1 cellular context compared by ENCODE assay signal in the genomic region with DNA sequence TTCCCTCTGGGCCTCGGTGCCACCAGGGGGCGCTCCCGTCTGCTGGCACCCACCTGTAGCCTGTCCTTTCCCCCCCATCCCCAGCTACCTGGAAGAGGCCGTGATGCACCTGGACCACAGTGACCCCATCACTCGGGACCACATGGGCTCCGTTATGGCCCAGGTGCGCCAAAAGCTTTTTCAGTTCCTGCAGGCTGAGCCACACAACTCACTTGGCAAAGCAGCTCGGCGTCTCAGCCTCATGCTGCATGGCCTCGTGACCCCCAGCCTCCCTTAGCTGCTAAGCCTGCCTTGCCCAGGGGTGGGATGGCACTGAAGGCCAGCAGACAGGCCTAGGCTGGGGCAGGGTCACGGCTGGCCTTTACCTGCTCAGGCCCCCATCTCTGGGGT.
TF ChIP-seq lines count a peak whose summit lies in the region.

No MANE protein-coding gene starts in this region.

TF ChIP-seq in K562, 482 proteins besides CTCF, POLR2A, EP300 and RAD21 (continues in another document):
- TF ChIP-seq, protein P1, sequence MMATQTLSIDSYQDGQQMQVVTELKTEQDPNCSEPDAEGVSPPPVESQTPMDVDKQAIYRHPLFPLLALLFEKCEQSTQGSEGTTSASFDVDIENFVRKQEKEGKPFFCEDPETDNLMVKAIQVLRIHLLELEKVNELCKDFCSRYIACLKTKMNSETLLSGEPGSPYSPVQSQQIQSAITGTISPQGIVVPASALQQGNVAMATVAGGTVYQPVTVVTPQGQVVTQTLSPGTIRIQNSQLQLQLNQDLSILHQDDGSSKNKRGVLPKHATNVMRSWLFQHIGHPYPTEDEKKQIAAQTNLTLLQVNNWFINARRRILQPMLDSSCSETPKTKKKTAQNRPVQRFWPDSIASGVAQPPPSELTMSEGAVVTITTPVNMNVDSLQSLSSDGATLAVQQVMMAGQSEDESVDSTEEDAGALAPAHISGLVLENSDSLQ (IDR thresholded peaks at IDR 0.05) = no peak
- TF ChIP-seq, protein P2, sequence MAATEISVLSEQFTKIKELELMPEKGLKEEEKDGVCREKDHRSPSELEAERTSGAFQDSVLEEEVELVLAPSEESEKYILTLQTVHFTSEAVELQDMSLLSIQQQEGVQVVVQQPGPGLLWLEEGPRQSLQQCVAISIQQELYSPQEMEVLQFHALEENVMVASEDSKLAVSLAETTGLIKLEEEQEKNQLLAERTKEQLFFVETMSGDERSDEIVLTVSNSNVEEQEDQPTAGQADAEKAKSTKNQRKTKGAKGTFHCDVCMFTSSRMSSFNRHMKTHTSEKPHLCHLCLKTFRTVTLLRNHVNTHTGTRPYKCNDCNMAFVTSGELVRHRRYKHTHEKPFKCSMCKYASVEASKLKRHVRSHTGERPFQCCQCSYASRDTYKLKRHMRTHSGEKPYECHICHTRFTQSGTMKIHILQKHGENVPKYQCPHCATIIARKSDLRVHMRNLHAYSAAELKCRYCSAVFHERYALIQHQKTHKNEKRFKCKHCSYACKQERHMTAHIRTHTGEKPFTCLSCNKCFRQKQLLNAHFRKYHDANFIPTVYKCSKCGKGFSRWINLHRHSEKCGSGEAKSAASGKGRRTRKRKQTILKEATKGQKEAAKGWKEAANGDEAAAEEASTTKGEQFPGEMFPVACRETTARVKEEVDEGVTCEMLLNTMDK (IDR thresholded peaks at IDR 0.05; ENCODE audit: borderline replicate concordance, insufficient read depth, low read depth, low read length, poor library complexity, severe bottlenecking) = peak; percentile 44
- no peak for TF ChIP-seq HDGF (IDR thresholded peaks at IDR 0.05)
- TF ChIP-seq HEY1 (CRISPR knock-in tag; IDR thresholded peaks at IDR 0.05; ENCODE audit: borderline replicate concordance) = no peak
- no peak for TF ChIP-seq NR1H2 (CRISPR knock-in tag; IDR thresholded peaks at IDR 0.05)
- TF ChIP-seq, protein P3, sequence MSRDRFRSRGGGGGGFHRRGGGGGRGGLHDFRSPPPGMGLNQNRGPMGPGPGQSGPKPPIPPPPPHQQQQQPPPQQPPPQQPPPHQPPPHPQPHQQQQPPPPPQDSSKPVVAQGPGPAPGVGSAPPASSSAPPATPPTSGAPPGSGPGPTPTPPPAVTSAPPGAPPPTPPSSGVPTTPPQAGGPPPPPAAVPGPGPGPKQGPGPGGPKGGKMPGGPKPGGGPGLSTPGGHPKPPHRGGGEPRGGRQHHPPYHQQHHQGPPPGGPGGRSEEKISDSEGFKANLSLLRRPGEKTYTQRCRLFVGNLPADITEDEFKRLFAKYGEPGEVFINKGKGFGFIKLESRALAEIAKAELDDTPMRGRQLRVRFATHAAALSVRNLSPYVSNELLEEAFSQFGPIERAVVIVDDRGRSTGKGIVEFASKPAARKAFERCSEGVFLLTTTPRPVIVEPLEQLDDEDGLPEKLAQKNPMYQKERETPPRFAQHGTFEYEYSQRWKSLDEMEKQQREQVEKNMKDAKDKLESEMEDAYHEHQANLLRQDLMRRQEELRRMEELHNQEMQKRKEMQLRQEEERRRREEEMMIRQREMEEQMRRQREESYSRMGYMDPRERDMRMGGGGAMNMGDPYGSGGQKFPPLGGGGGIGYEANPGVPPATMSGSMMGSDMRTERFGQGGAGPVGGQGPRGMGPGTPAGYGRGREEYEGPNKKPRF (IDR thresholded peaks at IDR 0.05; ENCODE audit: low read depth, low read length) = no peak
- TF ChIP-seq ZNF668 (CRISPR knock-in tag; IDR thresholded peaks at IDR 0.05) = no peak
- TF ChIP-seq, protein P4, sequence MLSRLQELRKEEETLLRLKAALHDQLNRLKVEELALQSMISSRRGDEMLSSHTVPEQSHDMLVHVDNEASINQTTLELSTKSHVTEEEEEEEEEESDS (CRISPR knock-in tag; IDR thresholded peaks at IDR 0.05) = no peak
- TF ChIP-seq ZBTB8A (IDR thresholded peaks at IDR 0.05; ENCODE audit: partially characterized antibody) = no peak
- TF ChIP-seq ZNF77 (CRISPR knock-in tag; IDR thresholded peaks at IDR 0.05) = no peak
- peak; percentile 36; the same call in 1 of the 2 replicates for TF ChIP-seq CTBP1 (IDR thresholded peaks at IDR 0.05; ENCODE audit: borderline replicate concordance)
- peak; percentile 67; the same call in 1 of the 2 replicates for TF ChIP-seq STAG1 (CRISPR knock-in tag; IDR thresholded peaks at IDR 0.05; ENCODE audit: borderline replicate concordance)
- TF ChIP-seq SMC3 (conservative IDR thresholded peaks at IDR 0.05; ENCODE audit: insufficient read depth, low read depth, low read length) = peak; percentile 77
- no peak for TF ChIP-seq CHD2 (IDR thresholded peaks at IDR 0.05; ENCODE audit: low read depth, low read length)
- TF ChIP-seq KLF16 (IDR thresholded peaks at IDR 0.05) = 0 out of 2 replicates have a peak, but pooled peaks have one; percentile 17
- TF ChIP-seq ZNF785 (CRISPR knock-in tag; IDR thresholded peaks at IDR 0.05) = no peak
- TF ChIP-seq, protein P5, sequence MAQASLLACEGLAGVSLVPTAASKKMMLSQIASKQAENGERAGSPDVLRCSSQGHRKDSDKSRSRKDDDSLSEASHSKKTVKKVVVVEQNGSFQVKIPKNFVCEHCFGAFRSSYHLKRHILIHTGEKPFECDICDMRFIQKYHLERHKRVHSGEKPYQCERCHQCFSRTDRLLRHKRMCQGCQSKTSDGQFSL (CRISPR knock-in tag; IDR thresholded peaks at IDR 0.05) = peak; percentile 92
- TF ChIP-seq, protein P5 (tag; IDR thresholded peaks at IDR 0.05) = peak in 1 of 2 experiments; percentile 67; a peak in 1 of 4 replicates
- TF ChIP-seq, protein P6, sequence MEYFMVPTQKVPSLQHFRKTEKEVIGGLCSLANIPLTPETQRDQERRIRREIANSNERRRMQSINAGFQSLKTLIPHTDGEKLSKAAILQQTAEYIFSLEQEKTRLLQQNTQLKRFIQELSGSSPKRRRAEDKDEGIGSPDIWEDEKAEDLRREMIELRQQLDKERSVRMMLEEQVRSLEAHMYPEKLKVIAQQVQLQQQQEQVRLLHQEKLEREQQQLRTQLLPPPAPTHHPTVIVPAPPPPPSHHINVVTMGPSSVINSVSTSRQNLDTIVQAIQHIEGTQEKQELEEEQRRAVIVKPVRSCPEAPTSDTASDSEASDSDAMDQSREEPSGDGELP (CRISPR knock-in tag; IDR thresholded peaks at IDR 0.05; ENCODE audit: borderline replicate concordance) = peak; percentile 24; the same call in 1 of the 2 replicates
- TF ChIP-seq HNRNPL (IDR thresholded peaks at IDR 0.05; ENCODE audit: low read depth, low read length) = no peak
- no peak for TF ChIP-seq TEAD4 (IDR thresholded peaks at IDR 0.05; ENCODE audit: low read length)
- no peak for TF ChIP-seq TEAD4 (CRISPR knock-in tag; IDR thresholded peaks at IDR 0.05; ENCODE audit: borderline replicate concordance)
- TF ChIP-seq XRCC5 (IDR thresholded peaks at IDR 0.05; ENCODE audit: low read depth, low read length) = 0 out of 2 replicates have a peak, but pooled peaks have one; percentile 32
- TF ChIP-seq BCOR (IDR thresholded peaks at IDR 0.05) = no peak
- TF ChIP-seq XRCC4 (IDR thresholded peaks at IDR 0.05; ENCODE audit: extremely low read depth, insufficient read depth, insufficient read length) = no peak
- TF ChIP-seq, protein P7, sequence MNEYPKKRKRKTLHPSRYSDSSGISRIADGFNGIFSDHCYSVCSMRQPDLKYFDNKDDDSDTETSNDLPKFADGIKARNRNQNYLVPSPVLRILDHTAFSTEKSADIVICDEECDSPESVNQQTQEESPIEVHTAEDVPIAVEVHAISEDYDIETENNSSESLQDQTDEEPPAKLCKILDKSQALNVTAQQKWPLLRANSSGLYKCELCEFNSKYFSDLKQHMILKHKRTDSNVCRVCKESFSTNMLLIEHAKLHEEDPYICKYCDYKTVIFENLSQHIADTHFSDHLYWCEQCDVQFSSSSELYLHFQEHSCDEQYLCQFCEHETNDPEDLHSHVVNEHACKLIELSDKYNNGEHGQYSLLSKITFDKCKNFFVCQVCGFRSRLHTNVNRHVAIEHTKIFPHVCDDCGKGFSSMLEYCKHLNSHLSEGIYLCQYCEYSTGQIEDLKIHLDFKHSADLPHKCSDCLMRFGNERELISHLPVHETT (CRISPR knock-in tag; conservative IDR thresholded peaks at IDR 0.05 in 1 of 2, IDR thresholded peaks at IDR 0.05 in 1 of 2) = 0 out of 4 replicates have a peak, but pooled peaks of 1 of the 2 experiments have one; percentile 43
- TF ChIP-seq, protein P8, sequence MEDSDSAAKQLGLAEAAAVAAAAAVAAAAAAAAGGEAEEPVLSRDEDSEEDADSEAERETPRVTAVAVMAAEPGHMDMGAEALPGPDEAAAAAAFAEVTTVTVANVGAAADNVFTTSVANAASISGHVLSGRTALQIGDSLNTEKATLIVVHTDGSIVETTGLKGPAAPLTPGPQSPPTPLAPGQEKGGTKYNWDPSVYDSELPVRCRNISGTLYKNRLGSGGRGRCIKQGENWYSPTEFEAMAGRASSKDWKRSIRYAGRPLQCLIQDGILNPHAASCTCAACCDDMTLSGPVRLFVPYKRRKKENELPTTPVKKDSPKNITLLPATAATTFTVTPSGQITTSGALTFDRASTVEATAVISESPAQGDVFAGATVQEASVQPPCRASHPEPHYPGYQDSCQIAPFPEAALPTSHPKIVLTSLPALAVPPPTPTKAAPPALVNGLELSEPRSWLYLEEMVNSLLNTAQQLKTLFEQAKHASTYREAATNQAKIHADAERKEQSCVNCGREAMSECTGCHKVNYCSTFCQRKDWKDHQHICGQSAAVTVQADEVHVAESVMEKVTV (CRISPR knock-in tag; IDR thresholded peaks at IDR 0.05) = peak; percentile 62
- no peak for TF ChIP-seq STAT5A (IDR thresholded peaks at IDR 0.05; ENCODE audit: borderline replicate concordance, low read length)
- TF ChIP-seq ZSCAN32 (CRISPR knock-in tag; IDR thresholded peaks at IDR 0.05) = no peak
- TF ChIP-seq, protein P9, sequence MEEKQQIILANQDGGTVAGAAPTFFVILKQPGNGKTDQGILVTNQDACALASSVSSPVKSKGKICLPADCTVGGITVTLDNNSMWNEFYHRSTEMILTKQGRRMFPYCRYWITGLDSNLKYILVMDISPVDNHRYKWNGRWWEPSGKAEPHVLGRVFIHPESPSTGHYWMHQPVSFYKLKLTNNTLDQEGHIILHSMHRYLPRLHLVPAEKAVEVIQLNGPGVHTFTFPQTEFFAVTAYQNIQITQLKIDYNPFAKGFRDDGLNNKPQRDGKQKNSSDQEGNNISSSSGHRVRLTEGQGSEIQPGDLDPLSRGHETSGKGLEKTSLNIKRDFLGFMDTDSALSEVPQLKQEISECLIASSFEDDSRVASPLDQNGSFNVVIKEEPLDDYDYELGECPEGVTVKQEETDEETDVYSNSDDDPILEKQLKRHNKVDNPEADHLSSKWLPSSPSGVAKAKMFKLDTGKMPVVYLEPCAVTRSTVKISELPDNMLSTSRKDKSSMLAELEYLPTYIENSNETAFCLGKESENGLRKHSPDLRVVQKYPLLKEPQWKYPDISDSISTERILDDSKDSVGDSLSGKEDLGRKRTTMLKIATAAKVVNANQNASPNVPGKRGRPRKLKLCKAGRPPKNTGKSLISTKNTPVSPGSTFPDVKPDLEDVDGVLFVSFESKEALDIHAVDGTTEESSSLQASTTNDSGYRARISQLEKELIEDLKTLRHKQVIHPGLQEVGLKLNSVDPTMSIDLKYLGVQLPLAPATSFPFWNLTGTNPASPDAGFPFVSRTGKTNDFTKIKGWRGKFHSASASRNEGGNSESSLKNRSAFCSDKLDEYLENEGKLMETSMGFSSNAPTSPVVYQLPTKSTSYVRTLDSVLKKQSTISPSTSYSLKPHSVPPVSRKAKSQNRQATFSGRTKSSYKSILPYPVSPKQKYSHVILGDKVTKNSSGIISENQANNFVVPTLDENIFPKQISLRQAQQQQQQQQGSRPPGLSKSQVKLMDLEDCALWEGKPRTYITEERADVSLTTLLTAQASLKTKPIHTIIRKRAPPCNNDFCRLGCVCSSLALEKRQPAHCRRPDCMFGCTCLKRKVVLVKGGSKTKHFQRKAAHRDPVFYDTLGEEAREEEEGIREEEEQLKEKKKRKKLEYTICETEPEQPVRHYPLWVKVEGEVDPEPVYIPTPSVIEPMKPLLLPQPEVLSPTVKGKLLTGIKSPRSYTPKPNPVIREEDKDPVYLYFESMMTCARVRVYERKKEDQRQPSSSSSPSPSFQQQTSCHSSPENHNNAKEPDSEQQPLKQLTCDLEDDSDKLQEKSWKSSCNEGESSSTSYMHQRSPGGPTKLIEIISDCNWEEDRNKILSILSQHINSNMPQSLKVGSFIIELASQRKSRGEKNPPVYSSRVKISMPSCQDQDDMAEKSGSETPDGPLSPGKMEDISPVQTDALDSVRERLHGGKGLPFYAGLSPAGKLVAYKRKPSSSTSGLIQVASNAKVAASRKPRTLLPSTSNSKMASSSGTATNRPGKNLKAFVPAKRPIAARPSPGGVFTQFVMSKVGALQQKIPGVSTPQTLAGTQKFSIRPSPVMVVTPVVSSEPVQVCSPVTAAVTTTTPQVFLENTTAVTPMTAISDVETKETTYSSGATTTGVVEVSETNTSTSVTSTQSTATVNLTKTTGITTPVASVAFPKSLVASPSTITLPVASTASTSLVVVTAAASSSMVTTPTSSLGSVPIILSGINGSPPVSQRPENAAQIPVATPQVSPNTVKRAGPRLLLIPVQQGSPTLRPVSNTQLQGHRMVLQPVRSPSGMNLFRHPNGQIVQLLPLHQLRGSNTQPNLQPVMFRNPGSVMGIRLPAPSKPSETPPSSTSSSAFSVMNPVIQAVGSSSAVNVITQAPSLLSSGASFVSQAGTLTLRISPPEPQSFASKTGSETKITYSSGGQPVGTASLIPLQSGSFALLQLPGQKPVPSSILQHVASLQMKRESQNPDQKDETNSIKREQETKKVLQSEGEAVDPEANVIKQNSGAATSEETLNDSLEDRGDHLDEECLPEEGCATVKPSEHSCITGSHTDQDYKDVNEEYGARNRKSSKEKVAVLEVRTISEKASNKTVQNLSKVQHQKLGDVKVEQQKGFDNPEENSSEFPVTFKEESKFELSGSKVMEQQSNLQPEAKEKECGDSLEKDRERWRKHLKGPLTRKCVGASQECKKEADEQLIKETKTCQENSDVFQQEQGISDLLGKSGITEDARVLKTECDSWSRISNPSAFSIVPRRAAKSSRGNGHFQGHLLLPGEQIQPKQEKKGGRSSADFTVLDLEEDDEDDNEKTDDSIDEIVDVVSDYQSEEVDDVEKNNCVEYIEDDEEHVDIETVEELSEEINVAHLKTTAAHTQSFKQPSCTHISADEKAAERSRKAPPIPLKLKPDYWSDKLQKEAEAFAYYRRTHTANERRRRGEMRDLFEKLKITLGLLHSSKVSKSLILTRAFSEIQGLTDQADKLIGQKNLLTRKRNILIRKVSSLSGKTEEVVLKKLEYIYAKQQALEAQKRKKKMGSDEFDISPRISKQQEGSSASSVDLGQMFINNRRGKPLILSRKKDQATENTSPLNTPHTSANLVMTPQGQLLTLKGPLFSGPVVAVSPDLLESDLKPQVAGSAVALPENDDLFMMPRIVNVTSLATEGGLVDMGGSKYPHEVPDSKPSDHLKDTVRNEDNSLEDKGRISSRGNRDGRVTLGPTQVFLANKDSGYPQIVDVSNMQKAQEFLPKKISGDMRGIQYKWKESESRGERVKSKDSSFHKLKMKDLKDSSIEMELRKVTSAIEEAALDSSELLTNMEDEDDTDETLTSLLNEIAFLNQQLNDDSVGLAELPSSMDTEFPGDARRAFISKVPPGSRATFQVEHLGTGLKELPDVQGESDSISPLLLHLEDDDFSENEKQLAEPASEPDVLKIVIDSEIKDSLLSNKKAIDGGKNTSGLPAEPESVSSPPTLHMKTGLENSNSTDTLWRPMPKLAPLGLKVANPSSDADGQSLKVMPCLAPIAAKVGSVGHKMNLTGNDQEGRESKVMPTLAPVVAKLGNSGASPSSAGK (IDR thresholded peaks at IDR 0.05) = no peak
- no peak for TF ChIP-seq ZNF253 (CRISPR knock-in tag; conservative IDR thresholded peaks at IDR 0.05)
